In genomic region chr19:2716275-2716650, GRCh38 we compare ENCODE assay signal across 18 cellular contexts. TPM values are rescaled to one million over a fixed set of nuclear protein-coding genes. Genes with fewer than 3 reads are reported as not detected.
DNase-seq lines count a peak whose midpoint lies in the region; ATAC-seq and TF ChIP-seq lines count a peak whose summit lies in the region.
"Had no signal": no experiment of that assay in that cellular context is flagged by ENCODE, and none has a peak within 500 bp of the region (broad histone marks: within the 10 kb centered on the region; RNA-seq: fewer than 3 reads in every experiment).

No MANE protein-coding gene starts in this region.

- H3K9ac ChIP-seq in SK-N-SH: no peak overlapping the region
- no peak overlapping the region for H3K9ac ChIP-seq in mammary epithelial cell (ENCODE audit: insufficient read depth, low read length)

- peaks cover 21% of the 10 kb centered on the region for H3K36me3 Mint-ChIP-seq in stimulated activated memory B cell treated with anti-CD40 and anti-IgM and Interleukin-4, amounts not matched to agents 10 μg/mL and 1 μg/mL and 100 μg/mL, for 72 hours

- WGBS in SK-N-SH (ENCODE audit: low lambda C conversion rate): 75% methylated on average over 5 of the region's 19 CpGs
- 85% methylated on average over 4 of the region's 19 CpGs for WGBS in mammary epithelial cell (ENCODE audit: low coverage, missing lambda C conversion rate)

- H3K4me1 ChIP-seq in SK-N-SH (ENCODE audit: control insufficient read depth in 1 of 2, insufficient read depth in 2 of 2, low read depth in 1 of 2, low read length in 1 of 2) (peaks cover 5% of the 10 kb centered on the region in 2 experiments; a peak in 2 of 4 replicates), lower lobe of right lung (no peaks in the 10 kb centered on the region), mammary epithelial cell (ENCODE audit: insufficient read depth, low read length) (peaks cover 3% of the 10 kb centered on the region)
- H3K4me1 ChIP-seq: Caco-2 had no signal

- H4K20me1 ChIP-seq in SK-N-SH (ENCODE audit: insufficient read depth) (no peaks in the 10 kb centered on the region), mammary epithelial cell (ENCODE audit: insufficient read depth, low read length) (no peaks in the 10 kb centered on the region)

- dilution Hi-C loops in mammary epithelial cell (cut with HindIII; ENCODE audit: low sequenced_read_pairs): no loop called here

- no peaks in the 10 kb centered on the region for H3K27me3 Mint-ChIP-seq in stimulated activated memory B cell treated with anti-CD40 and anti-IgM and Interleukin-4, amounts not matched to agents 10 μg/mL and 1 μg/mL and 100 μg/mL, for 72 hours

- no peaks in the 10 kb centered on the region for H3K9me2 ChIP-seq in SK-N-SH

- CTCF ChIA-PET in SK-N-SH (lab: Yijun Ruan, JAX): no interaction called here
- CTCF ChIA-PET in mammary epithelial cell (lab: Charles Lee; ENCODE audit: low non-redundant PET): no interaction called here

- DNase-seq in SK-N-SH (peak; percentile 39), D341Med (ENCODE audit: low spot score) (peak; percentile 30), lower lobe of right lung (peak; percentile 28), mammary epithelial cell (no peak), NCI-H1436 (lab: John Stamatoyannopoulos, UW) (no peak)
- DNase-seq: AML-193; Caco-2; CD4-positive, alpha-beta T cell; DMS153; DMS79; GDM1; H9 had no signal

- peak overlapping the region; percentile 8 for H3K27ac Mint-ChIP-seq in stimulated activated memory B cell treated with anti-CD40 and anti-IgM and Interleukin-4, amounts not matched to agents 10 μg/mL and 1 μg/mL and 100 μg/mL, for 72 hours
- H3K27ac Mint-ChIP-seq: CD4-positive, alpha-beta T cell had no signal

- no peak overlapping the region for H3K27ac ChIP-seq in SK-N-SH (ENCODE audit: low read depth in 2 of 2, low read length in 1 of 2)
- no peak overlapping the region for H3K27ac ChIP-seq in lower lobe of right lung
- H3K27ac ChIP-seq in mammary epithelial cell (ENCODE audit: insufficient read depth, low read depth, low read length): no peak overlapping the region
- H3K27ac ChIP-seq: 22Rv1, A549, C4-2B had no signal

- H2AFZ ChIP-seq in SK-N-SH (ENCODE audit: low read depth): no peak overlapping the region
- no peak overlapping the region for H2AFZ ChIP-seq in mammary epithelial cell (ENCODE audit: low read depth, low read length)

- no peak overlapping the region for H3K4me3 ChIP-seq in SK-N-SH (ENCODE audit: low read depth in 2 of 2, low read length in 1 of 2)
- no peak overlapping the region for H3K4me3 ChIP-seq in lower lobe of right lung
- no peak overlapping the region for H3K4me3 ChIP-seq in mammary epithelial cell (replicated peaks in 1 of 3; ENCODE audit: insufficient read depth in 1 of 3, low read depth in 2 of 3, low read length in 3 of 3)
- H3K4me3 ChIP-seq: A549 had no signal

- POLR2A ChIA-PET in SK-N-SH (lab: Yijun Ruan, JAX): interaction anchor here (1.0 kb wide), 1 partner anchor 11 kb away, joined by 3 read pairs; no protein-coding TSS in a partner anchor

- TF ChIP-seq EP300 in SK-N-SH (IDR thresholded peaks at IDR 0.05; ENCODE audit: borderline replicate concordance in 1 of 2, low read depth in 1 of 2, low read length in 1 of 2): no peak

- no TSS peak for BruUV-seq in mammary epithelial cell (replicated peaks; lab: Mats Ljungman, UMichigan)

- H3K4me3 Mint-ChIP-seq in stimulated activated memory B cell treated with anti-CD40 and anti-IgM and Interleukin-4, amounts not matched to agents 10 μg/mL and 1 μg/mL and 100 μg/mL, for 72 hours: no peak overlapping the region
- H3K4me3 Mint-ChIP-seq: CD4-positive, alpha-beta T cell; H9 had no signal

- in situ Hi-C loops in mammary epithelial cell (cut with MboI; ENCODE audit: low sequenced_read_pairs in 2 of 2): no loop called here

- intact Hi-C loops in lower lobe of right lung (cut with DNase I) (no loop called here), mammary epithelial cell (cut with micrococcal nuclease) (no loop called here)

- H3K4me2 ChIP-seq in SK-N-SH: no peak overlapping the region
- H3K4me2 ChIP-seq in mammary epithelial cell (ENCODE audit: insufficient read depth, low read depth, low read length): no peak overlapping the region
- H3K4me2 ChIP-seq: A549 had no signal

- H3K9me3 ChIP-seq in SK-N-SH (0 out of 2 replicates have a peak, but pooled peaks cover 3% of the 10 kb centered on the region), lower lobe of right lung (peaks cover 8% of the 10 kb centered on the region), mammary epithelial cell (replicated peaks; ENCODE audit: insufficient read depth, low read length) (peaks cover 14% of the 10 kb centered on the region)

- peaks cover 54% of the 10 kb centered on the region for H3K4me1 Mint-ChIP-seq in stimulated activated memory B cell treated with anti-CD40 and anti-IgM and Interleukin-4, amounts not matched to agents 10 μg/mL and 1 μg/mL and 100 μg/mL, for 72 hours

- no peaks in the 10 kb centered on the region for H3F3A ChIP-seq in SK-N-SH (replicated peaks; ENCODE audit: insufficient read depth)

- H3K36me3 ChIP-seq in SK-N-SH (replicated peaks in 1 of 2; ENCODE audit: control insufficient read depth in 1 of 2, insufficient read depth in 2 of 2, low read length in 1 of 2) (no peaks in the 10 kb centered on the region), lower lobe of right lung (no peaks in the 10 kb centered on the region), mammary epithelial cell (ENCODE audit: insufficient read depth, low read length) (no peaks in the 10 kb centered on the region)

- H3K27me3 ChIP-seq in SK-N-SH (ENCODE audit: insufficient read depth) (no peaks in the 10 kb centered on the region), lower lobe of right lung (ENCODE audit: low read depth) (peaks cover 20% of the 10 kb centered on the region), mammary epithelial cell (ENCODE audit: insufficient read depth, low read length) (peaks cover 7% of the 10 kb centered on the region)

- no peak for TF ChIP-seq CTCF in SK-N-SH (IDR thresholded peaks at IDR 0.05)
- TF ChIP-seq CTCF in lower lobe of right lung (IDR thresholded peaks at IDR 0.05): no peak
- TF ChIP-seq CTCF in mammary epithelial cell (conservative IDR thresholded peaks at IDR 0.05 in 1 of 2, IDR thresholded peaks at IDR 0.05 in 1 of 2; ENCODE audit: extremely low read depth in 1 of 2, insufficient read depth in 1 of 2, low read depth in 1 of 2, low read length in 2 of 2): no peak

- H3K79me2 ChIP-seq in SK-N-SH (ENCODE audit: insufficient read depth) (no peaks in the 10 kb centered on the region), mammary epithelial cell (ENCODE audit: insufficient read depth, low read length) (no peaks in the 10 kb centered on the region)

- no peak for TF ChIP-seq RAD21 in SK-N-SH (IDR thresholded peaks at IDR 0.05; ENCODE audit: low read length)

- ATAC-seq in SK-N-SH treated with all-trans-retinoic acid at 6 μM for 48 hours (no peak), lower lobe of right lung (no peak), GM18867 (IDR thresholded peaks at IDR 0.05; ENCODE audit: unreplicated experiment) (no peak)
- peak; percentile 40 for ATAC-seq in stimulated activated memory B cell treated with anti-CD40 and anti-IgM and Interleukin-4, amounts not matched to agents 10 μg/mL and 1 μg/mL and 100 μg/mL, for 72 hours
- ATAC-seq: A549 had no signal

- H3K9me3 Mint-ChIP-seq in stimulated activated memory B cell treated with anti-CD40 and anti-IgM and Interleukin-4, amounts not matched to agents 10 μg/mL and 1 μg/mL and 100 μg/mL, for 72 hours: peaks cover 8% of the 10 kb centered on the region

TF ChIP-seq in SK-N-SH, 30 proteins besides CTCF, POLR2A, EP300 and RAD21 (continues in another document):
- no peak for TF ChIP-seq GATA2 (CRISPR knock-in tag; IDR thresholded peaks at IDR 0.05)
- TF ChIP-seq PBX3 (IDR thresholded peaks at IDR 0.05): no peak
- no peak for TF ChIP-seq FOXM1 (IDR thresholded peaks at IDR 0.05; ENCODE audit: low read depth)

TF ChIP-seq in SK-N-SH treated with all-trans-retinoic acid at 6 μM for 48 hours, 23 proteins besides CTCF, POLR2A, EP300 and RAD21 (continues in another document):
- TF ChIP-seq POU6F1 (CRISPR knock-in tag; IDR thresholded peaks at IDR 0.05; ENCODE audit: borderline replicate concordance, low read depth) (no peak), PPARA (CRISPR knock-in tag; IDR thresholded peaks at IDR 0.05; ENCODE audit: borderline replicate concordance) (no peak), ESRRG (CRISPR knock-in tag; IDR thresholded peaks at IDR 0.05) (no peak), ZFP30 (CRISPR knock-in tag; IDR thresholded peaks at IDR 0.05) (no peak), ZNF70 (CRISPR knock-in tag; IDR thresholded peaks at IDR 0.05) (no peak)

RNA-seq across cellular contexts. Expression of gene DIRAS1, which starts 4.9 kb away (rescaled TPM):
- 9.0 and 9.7 TPM in 2 replicates for polyA plus RNA-seq in SK-N-SH (2012; rRNA removed)
- polyA plus RNA-seq in SK-N-SH (2012; cell fraction: cytosol; rRNA removed): 6.3 and 8.1 TPM in 2 replicates
- polyA plus RNA-seq in SK-N-SH (2012; cell fraction: nucleus; rRNA removed): 7.4 and 9.0 TPM in 2 replicates
- 0.71 TPM for total RNA-seq in lower lobe of right lung
- total RNA-seq in mammary epithelial cell: 1 to 10 TPM in 1 of 2 donors, under 1 TPM in 1; 0.42 to 4.3 TPM
- 0.09 TPM for polyA plus RNA-seq in mammary epithelial cell
- not detected for polyA minus RNA-seq in mammary epithelial cell
- total RNA-seq: CD4-positive, alpha-beta T cell had no signal

RNA-seq across cellular contexts. Expression of gene GNG7, which starts 13.8 kb away (rescaled TPM):
- polyA plus RNA-seq in SK-N-SH (2012; rRNA removed): 1.6 and 2.2 TPM in 2 replicates
- polyA plus RNA-seq in SK-N-SH (2012; cell fraction: cytosol; rRNA removed): 1.6 and 1.9 TPM in 2 replicates
- polyA plus RNA-seq in SK-N-SH (2012; cell fraction: nucleus; rRNA removed): 2.8 and 3.1 TPM in 2 replicates
- 6.2 TPM for total RNA-seq in lower lobe of right lung
- total RNA-seq in mammary epithelial cell: under 1 TPM in 1 of 2 donors, not detected in 1; under 0.01 TPM
- 0.02 TPM for polyA plus RNA-seq in mammary epithelial cell
- not detected for polyA minus RNA-seq in mammary epithelial cell

RNA-seq across cellular contexts. Expression of gene SLC39A3, which starts 23.6 kb away (rescaled TPM):
- polyA plus RNA-seq in SK-N-SH (2012; rRNA removed): 42.2 and 45.2 TPM in 2 replicates
- polyA plus RNA-seq in SK-N-SH (2012; cell fraction: cytosol; rRNA removed): 29.0 and 33.7 TPM in 2 replicates
- 28.9 and 39.2 TPM in 2 replicates for polyA plus RNA-seq in SK-N-SH (2012; cell fraction: nucleus; rRNA removed)
- 24.4 TPM for total RNA-seq in lower lobe of right lung
- total RNA-seq in mammary epithelial cell: 10 to 100 TPM; 32.6 to 34.7 TPM
- 24.8 TPM for polyA plus RNA-seq in mammary epithelial cell
- polyA minus RNA-seq in mammary epithelial cell: 46.4 TPM

Comparison
In these comparisons a context has a peak if more than half of its experiments do, and no peak if none do; other contexts are left out.
1. DNase-seq: peak in SK-N-SH (single experiment), D341Med (single experiment) and lower lobe of right lung (single experiment); none in mammary epithelial cell (single experiment) and NCI-H1436 (single experiment).